Comparison of ENCODE assay signal across 23 cellular contexts in the genomic region with DNA sequence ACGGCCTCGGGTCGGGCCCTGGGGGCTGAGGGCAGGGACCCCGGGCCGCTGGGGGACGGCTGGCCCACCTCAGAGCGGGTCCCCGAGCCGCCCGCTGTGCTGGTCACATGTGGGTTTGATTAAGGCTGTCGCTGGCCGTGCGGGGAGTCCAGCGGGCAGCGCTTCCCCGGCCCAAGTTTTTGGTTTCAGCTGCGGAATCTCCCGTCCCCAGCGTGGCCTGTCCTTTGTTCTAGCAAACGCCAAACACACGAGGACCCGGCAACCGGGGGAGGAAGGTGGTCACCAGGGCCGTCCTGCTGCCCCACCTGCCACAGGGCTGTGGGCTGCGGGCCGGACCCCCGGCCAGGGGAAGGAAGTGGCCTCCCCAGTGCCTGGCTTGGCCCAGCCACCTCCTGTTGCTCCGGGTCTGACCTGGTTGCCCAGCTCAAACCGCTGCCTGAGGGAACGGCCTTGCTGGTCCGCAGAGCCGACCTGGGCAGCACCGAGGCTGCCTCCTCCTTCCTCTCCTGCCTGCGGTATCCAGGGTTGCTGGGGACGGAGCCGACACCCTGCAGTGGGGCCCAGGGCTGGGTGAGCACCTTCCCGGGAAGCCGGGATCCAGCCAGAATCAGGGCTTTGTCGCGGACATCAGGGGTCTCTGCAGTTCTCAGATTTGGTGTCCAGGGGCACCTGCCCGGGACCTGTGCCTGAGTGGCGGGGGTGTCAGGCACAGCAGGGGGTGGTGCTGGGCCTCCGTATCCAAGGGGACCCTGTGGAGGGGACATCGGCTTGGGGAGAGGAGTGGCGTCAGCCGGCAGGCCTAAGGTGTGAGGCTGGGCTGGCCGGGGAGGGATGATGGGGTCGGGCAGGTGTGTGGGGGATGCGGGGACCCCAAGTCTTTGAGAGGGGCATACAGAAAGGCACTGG. TPM values are rescaled to one million over a fixed set of nuclear protein-coding genes. Genes with fewer than 3 reads are reported as not detected.
A peak's percentile ranks its signal among the peaks of the same experiment; 100 is the strongest.
DNase-seq lines count a peak whose midpoint lies in the region; TF ChIP-seq lines count a peak whose summit lies in the region.
"Had no signal": no experiment of that assay in that cellular context is flagged by ENCODE, and none has a peak within 500 bp of the region (broad histone marks: within the 10 kb centered on the region; RNA-seq: fewer than 3 reads in every experiment).

No MANE protein-coding gene starts in this region.

- TF ChIP-seq CTCF in Caco-2 (IDR thresholded peaks at IDR 0.05; ENCODE audit: insufficient read depth in 1 of 2, low read depth in 1 of 2, low read length in 1 of 2, severe bottlenecking in 1 of 2, unreplicated experiment in 1 of 2): no peak
- no peak for TF ChIP-seq CTCF in HEK293 (tag by site-specific recombination; IDR thresholded peaks at IDR 0.05)
- TF ChIP-seq CTCF in endodermal cell (conservative IDR thresholded peaks at IDR 0.05): no peak
- no peak for TF ChIP-seq CTCF in parathyroid adenoma (IDR thresholded peaks at IDR 0.05)
- TF ChIP-seq CTCF in osteocyte (IDR thresholded peaks at IDR 0.05): no peak

- no TSS peak for BruUV-seq in Caco-2 (replicated peaks; lab: Mats Ljungman, UMichigan)

- peak overlapping the region; percentile 72; the same call in 1 of the 2 replicates for H3K4me3 ChIP-seq in Caco-2 (ENCODE audit: low read depth, low read length)
- no peak overlapping the region for H3K4me3 ChIP-seq in HEK293 (ENCODE audit: low read depth, low read length)
- H3K4me3 ChIP-seq in endodermal cell (ENCODE audit: low read length): peak overlapping the region; percentile 86
- no peak overlapping the region for H3K4me3 ChIP-seq in parathyroid adenoma (ENCODE audit: low read depth, low read length)
- H3K4me3 ChIP-seq: body of pancreas, pancreas had no signal

- peaks cover 57% of the 10 kb centered on the region for H3K4me1 ChIP-seq in Caco-2
- H3K4me1 ChIP-seq in HEK293 (ENCODE audit: control insufficient read depth, insufficient read depth, low read length): peaks cover 5% of the 10 kb centered on the region
- peaks cover 15% of the 10 kb centered on the region for H3K4me1 ChIP-seq in endodermal cell (ENCODE audit: control insufficient read depth, insufficient read depth, low read length)
- H3K4me1 ChIP-seq in parathyroid adenoma: peaks cover 3% of the 10 kb centered on the region
- H3K4me1 ChIP-seq: BE2C, pancreas had no signal

- whole genome bisulfite sequencing in endodermal cell (ENCODE audit: insufficient coverage in 1 of 2, insufficient read length in 1 of 2), 2 experiments: 71 to 81% methylated on average over 31 to 49 of the region's 49 CpGs

- no peaks in the 10 kb centered on the region for H3K79me2 ChIP-seq in parathyroid adenoma

- intact Hi-C loops in Caco-2 (cut with micrococcal nuclease; ENCODE audit: unreplicated experiment): no loop called here

- H3K9me3 ChIP-seq in Caco-2 (no peaks in the 10 kb centered on the region), HEK293 (ENCODE audit: control insufficient read depth, insufficient read depth, low read depth, low read length) (no peaks in the 10 kb centered on the region), endodermal cell (ENCODE audit: control insufficient read depth, low read length) (no peaks in the 10 kb centered on the region), parathyroid adenoma (ENCODE audit: control insufficient read depth, low read length) (no peaks in the 10 kb centered on the region)
- H3K9me3 ChIP-seq: BE2C, body of pancreas, pancreas had no signal

- H3K4me3 Mint-ChIP-seq in Caco-2 (ENCODE audit: unreplicated experiment) (peak overlapping the region; percentile 80), endodermal cell (peak overlapping the region; percentile 74), osteocyte (ENCODE audit: unreplicated experiment) (no peak overlapping the region)
- H3K4me3 Mint-ChIP-seq: activated CD4-positive, alpha-beta memory T cell treated with anti-CD3 and anti-CD28 coated beads for 36 hours; activated T-cell treated with anti-CD3 and anti-CD28 coated beads, Interleukin-2, amount 50 U/mL, for 4 hours had no signal

- peak in 1 of 2 experiments; percentile 39 for DNase-seq in Caco-2
- DNase-seq in endodermal cell: no peak
- DNase-seq in NCI-H2171 (lab: John Stamatoyannopoulos, UW): no peak
- DNase-seq in osteocyte (ENCODE audit: extremely low spot score, unreplicated experiment): no peak
- no peak for DNase-seq in stimulated activated naive CD4-positive, alpha-beta T cell (lab: John Stamatoyannopoulos, UW)
- DNase-seq: activated CD4-positive, alpha-beta memory T cell treated with anti-CD3 and anti-CD28 coated beads for 36 hours; activated T-cell treated with anti-CD3 and anti-CD28 coated beads, Interleukin-2, amount 50 U/mL, for 4 hours; BE2C; foreskin melanocyte; GF-D8; NCI-H1694; SHP77; stimulated activated CD4-positive, alpha-beta T cell treated with anti-CD3 and anti-CD28 coated beads, Interleukin-4, amount 100 ng/mL, for 1 hour; T-helper 1 cell; WERI-Rb-1 had no signal

- H3K36me3 ChIP-seq in Caco-2 (ENCODE audit: control insufficient read depth, insufficient read depth, low read length) (no peaks in the 10 kb centered on the region), HEK293 (ENCODE audit: control insufficient read depth in 2 of 2, insufficient read depth in 1 of 2, low read length in 2 of 2) (no peaks in the 10 kb centered on the region), endodermal cell (ENCODE audit: control insufficient read depth, insufficient read depth, low read length) (no peaks in the 10 kb centered on the region), parathyroid adenoma (ENCODE audit: control insufficient read depth, insufficient read depth, low read length) (no peaks in the 10 kb centered on the region)
- H3K36me3 ChIP-seq: BE2C, pancreas had no signal

- H2AFZ ChIP-seq in parathyroid adenoma: no peak overlapping the region

- no peak overlapping the region for H3K27ac Mint-ChIP-seq in Caco-2 (ENCODE audit: unreplicated experiment)
- H3K27ac Mint-ChIP-seq in endodermal cell: no peak overlapping the region
- H3K27ac Mint-ChIP-seq in osteocyte (ENCODE audit: unreplicated experiment): no peak overlapping the region
- H3K27ac Mint-ChIP-seq: activated CD4-positive, alpha-beta memory T cell treated with anti-CD3 and anti-CD28 coated beads for 36 hours; activated naive CD4-positive, alpha-beta T cell treated with anti-CD3 and anti-CD28 coated beads, Interleukin-2, amount 50 U/mL, for 72 hours had no signal

- POLR2A ChIA-PET in Caco-2 (lab: Charles Lee) (no interaction called here), HEK293 (lab: Yijun Ruan, JAX) (interaction anchor here (0.6 kb wide), 1 partner anchor 58 kb away, joined by 3 read pairs; no protein-coding TSS in a partner anchor)

- no peaks in the 10 kb centered on the region for H3K27me3 Mint-ChIP-seq in Caco-2 (ENCODE audit: insufficient read depth, unreplicated experiment)
- peaks cover 5% of the 10 kb centered on the region for H3K27me3 Mint-ChIP-seq in endodermal cell (ENCODE audit: insufficient read depth)
- peaks cover 11% of the 10 kb centered on the region for H3K27me3 Mint-ChIP-seq in osteocyte (ENCODE audit: unreplicated experiment)

- no peak overlapping the region for H3K27ac ChIP-seq in HEK293 (ENCODE audit: extremely low read depth, low read depth, low read length)
- H3K27ac ChIP-seq in endodermal cell (ENCODE audit: low read depth, low read length): no peak overlapping the region
- no peak overlapping the region for H3K27ac ChIP-seq in parathyroid adenoma
- H3K27ac ChIP-seq: body of pancreas, epithelial cell of prostate, pancreas, WERI-Rb-1 had no signal

- H3K9me3 Mint-ChIP-seq in Caco-2 (ENCODE audit: unreplicated experiment): no peaks in the 10 kb centered on the region
- H3K9me3 Mint-ChIP-seq in endodermal cell: no peaks in the 10 kb centered on the region
- H3K9me3 Mint-ChIP-seq in osteocyte (ENCODE audit: unreplicated experiment): no peaks in the 10 kb centered on the region
- H3K9me3 Mint-ChIP-seq: activated CD4-positive, alpha-beta memory T cell treated with anti-CD3 and anti-CD28 coated beads for 36 hours; activated naive CD4-positive, alpha-beta T cell treated with anti-CD3 and anti-CD28 coated beads, Interleukin-2, amount 50 U/mL, for 72 hours; activated T-cell treated with anti-CD3 and anti-CD28 coated beads, Interleukin-2, amount 50 U/mL, for 4 hours had no signal

- H3K27me3 ChIP-seq in Caco-2 (replicated peaks; ENCODE audit: control insufficient read depth, insufficient read depth, low read length) (no peaks in the 10 kb centered on the region), endodermal cell (ENCODE audit: control insufficient read depth, insufficient read depth, low read length, poor library complexity, severe bottlenecking) (no peaks in the 10 kb centered on the region), parathyroid adenoma (ENCODE audit: control insufficient read depth, insufficient read depth, low read length) (no peaks in the 10 kb centered on the region)

- H3K4me1 Mint-ChIP-seq in Caco-2 (ENCODE audit: low read depth, unreplicated experiment): peaks cover 8% of the 10 kb centered on the region
- H3K4me1 Mint-ChIP-seq in endodermal cell: peaks cover 10% of the 10 kb centered on the region
- peaks cover 10% of the 10 kb centered on the region for H3K4me1 Mint-ChIP-seq in osteocyte (ENCODE audit: unreplicated experiment)

- H3K4me2 ChIP-seq in parathyroid adenoma (ENCODE audit: low read length): peak overlapping the region; percentile 44

- CTCF ChIA-PET in Caco-2 (lab: Charles Lee) (no interaction called here), HEK293 (lab: Yijun Ruan, JAX) (interaction anchor here (1.3 kb wide), 1 partner anchor 26 kb away, joined by 7 read pairs; no protein-coding TSS in a partner anchor)

- H3K36me3 Mint-ChIP-seq in Caco-2 (ENCODE audit: insufficient read depth, unreplicated experiment): peaks cover 7% of the 10 kb centered on the region
- H3K36me3 Mint-ChIP-seq in endodermal cell (ENCODE audit: low read depth): no peaks in the 10 kb centered on the region
- H3K36me3 Mint-ChIP-seq in osteocyte (ENCODE audit: unreplicated experiment): no peaks in the 10 kb centered on the region
- H3K36me3 Mint-ChIP-seq: activated CD4-positive, alpha-beta memory T cell treated with anti-CD3 and anti-CD28 coated beads for 36 hours; activated naive CD4-positive, alpha-beta T cell treated with anti-CD3 and anti-CD28 coated beads, Interleukin-2, amount 50 U/mL, for 72 hours had no signal

- no peak overlapping the region for H3K9ac ChIP-seq in endodermal cell (ENCODE audit: extremely low read depth, low read length, poor library complexity, severe bottlenecking)
- H3K9ac ChIP-seq in parathyroid adenoma: no peak overlapping the region

RNA-seq across cellular contexts. Expression of a gene that starts 2.2 kb away (rescaled TPM):
- total RNA-seq in Caco-2 (2022) (18.6 and 20.6 TPM in 2 replicates), endodermal cell (10 to 100 TPM; 28.6 to 30.7 TPM), osteocyte (3.8 and 4.2 TPM in 2 replicates)
- polyA plus RNA-seq in endodermal cell (2013, experiment 1 of 2): 36.1 TPM
- polyA plus RNA-seq in endodermal cell (2013, experiment 2 of 2): 33.9 TPM
- total RNA-seq: activated CD4-positive, alpha-beta memory T cell treated with anti-CD3 and anti-CD28 coated beads for 36 hours; activated T-cell treated with anti-CD3 and anti-CD28 coated beads, Interleukin-2, amount 50 U/mL, for 4 hours; body of pancreas; mononuclear cell; subcutaneous adipose tissue had no signal
- polyA plus RNA-seq: pancreas had no signal

RNA-seq across cellular contexts. Expression of a gene that starts 12.5 kb away (rescaled TPM):
- 51.0 and 56.3 TPM in 2 replicates for total RNA-seq in Caco-2 (2022)
- total RNA-seq in endodermal cell: 10 to 100 TPM; 45.1 to 46.0 TPM
- 18.2 TPM for polyA plus RNA-seq in endodermal cell (2013, experiment 1 of 2)
- 19.0 TPM for polyA plus RNA-seq in endodermal cell (2013, experiment 2 of 2)
- total RNA-seq in osteocyte: 35.3 and 35.8 TPM in 2 replicates

RNA-seq across cellular contexts. Expression of a gene that starts 18.7 kb away (rescaled TPM):
- total RNA-seq in Caco-2 (2022) (289 and 331 TPM in 2 replicates), endodermal cell (100 to 1,000 TPM; 282 to 301 TPM), osteocyte (401 and 408 TPM in 2 replicates)
- 403 TPM for polyA plus RNA-seq in endodermal cell (2013, experiment 1 of 2)
- 310 TPM for polyA plus RNA-seq in endodermal cell (2013, experiment 2 of 2)

RNA-seq across cellular contexts. Expression of a gene that starts 39.5 kb away (rescaled TPM):
- 125 and 128 TPM in 2 replicates for total RNA-seq in Caco-2 (2022)
- total RNA-seq in endodermal cell: 100 to 1,000 TPM; 183 to 185 TPM
- 126 TPM for polyA plus RNA-seq in endodermal cell (2013, experiment 1 of 2)
- 115 TPM for polyA plus RNA-seq in endodermal cell (2013, experiment 2 of 2)
- 98.1 and 103 TPM in 2 replicates for total RNA-seq in osteocyte

RNA-seq across cellular contexts. Expression of a gene that starts 46.3 kb away (rescaled TPM):
- total RNA-seq in Caco-2 (2022) (126 and 140 TPM in 2 replicates), endodermal cell (100 to 1,000 TPM; 144 to 159 TPM), osteocyte (167 and 172 TPM in 2 replicates)
- polyA plus RNA-seq in endodermal cell (2013, experiment 1 of 2): 108 TPM
- 96.0 TPM for polyA plus RNA-seq in endodermal cell (2013, experiment 2 of 2)

Comparison
In these comparisons a context has a peak if more than half of its experiments do, and no peak if none do; other contexts are left out.
1. H3K4me3 ChIP-seq: peak in Caco-2 (single experiment) and endodermal cell (single experiment); none in HEK293 (single experiment) and parathyroid adenoma (single experiment).